14 cellular contexts compared by ENCODE assay signal in the genomic region with DNA sequence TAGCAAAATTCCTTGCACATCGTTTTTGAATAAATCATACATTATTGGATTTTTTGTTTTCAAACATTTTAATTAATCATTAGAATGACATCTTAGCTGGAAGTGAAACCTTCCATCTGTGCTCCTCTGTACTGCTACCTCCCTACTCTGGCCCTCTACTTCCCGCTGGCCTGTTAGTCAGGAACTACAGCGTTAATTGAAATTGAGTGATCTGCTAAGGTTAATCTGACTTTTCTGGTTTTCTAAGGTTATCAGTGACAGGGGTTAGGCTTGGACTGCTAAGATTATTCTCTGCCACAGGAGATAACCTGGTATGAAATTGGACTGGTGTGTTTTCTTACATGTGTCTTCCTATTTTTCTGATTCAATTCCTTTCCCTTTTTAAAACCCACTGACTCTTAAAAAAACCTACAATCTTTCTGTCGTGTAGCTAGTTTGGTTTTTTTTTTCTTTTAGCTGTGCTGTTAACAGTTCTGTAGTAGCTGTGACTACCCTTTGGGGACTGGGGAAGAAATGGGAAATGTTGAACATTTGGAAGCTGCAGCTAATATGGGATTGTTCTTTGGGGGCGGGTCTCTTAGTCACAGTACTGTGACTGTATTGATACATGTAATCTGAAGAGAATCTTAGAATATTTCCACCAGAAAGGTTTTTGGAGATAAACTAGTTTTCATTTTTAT. TPM values are rescaled to one million over a fixed set of nuclear protein-coding genes. Genes with fewer than 3 reads are reported as not detected.
DNase-seq lines count a peak whose midpoint lies in the region; ATAC-seq and TF ChIP-seq lines count a peak whose summit lies in the region.
"Had no signal": no experiment of that assay in that cellular context is flagged by ENCODE, and none has a peak within 500 bp of the region (broad histone marks: within the 10 kb centered on the region; RNA-seq: fewer than 3 reads in every experiment).

No MANE protein-coding gene starts in this region.

- POLR2A ChIA-PET in OCI-LY7 (lab: Charles Lee) = interaction anchor here (0.7 to 1.3 kb wide), 4 partner anchors 13 to 55 kb away, joined by 3 to 8 read pairs (median 3); no protein-coding TSS in a partner anchor

- no peaks in the 10 kb centered on the region for H3K9me3 Mint-ChIP-seq in T-helper 1 cell treated with Interleukin-12 subunit alpha and Interleukin-12 subunit beta and Interleukin-4 antibody, amounts not matched to agents 30 μg/mL and 1 μg/mL, for 36 hours
- H3K9me3 Mint-ChIP-seq in neural crest cell = no peaks in the 10 kb centered on the region
- H3K9me3 Mint-ChIP-seq: neural progenitor cell had no signal

- no peaks in the 10 kb centered on the region for H3K9me2 ChIP-seq in OCI-LY7 (ENCODE audit: insufficient read depth, low read length)

- CTCF ChIA-PET in OCI-LY7 (lab: Charles Lee; ENCODE audit: unreplicated experiment) = no interaction called here

- peaks cover 35% of the 10 kb centered on the region for H3K4me1 ChIP-seq in OCI-LY7 (ENCODE audit: insufficient read depth, low read length, poor library complexity, severe bottlenecking)
- peaks cover 40% of the 10 kb centered on the region for H3K4me1 ChIP-seq in body of pancreas
- H3K4me1 ChIP-seq: breast epithelium had no signal

- H3K27me3 Mint-ChIP-seq in T-helper 1 cell treated with Interleukin-12 subunit alpha and Interleukin-12 subunit beta and Interleukin-4 antibody, amounts not matched to agents 30 μg/mL and 1 μg/mL, for 36 hours (ENCODE audit: low read depth) = no peaks in the 10 kb centered on the region
- no peaks in the 10 kb centered on the region for H3K27me3 Mint-ChIP-seq in neural crest cell (ENCODE audit: low read depth)

- no peaks in the 10 kb centered on the region for H3K27me3 ChIP-seq in body of pancreas
- H3K27me3 ChIP-seq: breast epithelium, heart right ventricle, neural progenitor cell had no signal

- TF ChIP-seq POLR2A in body of pancreas (IDR thresholded peaks at IDR 0.05) = no peak

- no TSS peak for BruUV-seq in OCI-LY7 (replicated peaks; lab: Mats Ljungman, UMichigan)

- H2AFZ ChIP-seq in OCI-LY7 (ENCODE audit: low read length) = no peak overlapping the region
- H2AFZ ChIP-seq: neural progenitor cell had no signal

- intact Hi-C loops in OCI-LY7 (cut with micrococcal nuclease; ENCODE audit: unreplicated experiment) = no loop called here
- intact Hi-C loops in body of pancreas (cut with DNase I) = no loop called here

- peaks cover 57% of the 10 kb centered on the region for H4K20me1 ChIP-seq in OCI-LY7 (ENCODE audit: insufficient read depth, low read length)

- peak overlapping the region; percentile 58 for H3K4me3 Mint-ChIP-seq in T-helper 1 cell treated with Interleukin-12 subunit alpha and Interleukin-12 subunit beta and Interleukin-4 antibody, amounts not matched to agents 30 μg/mL and 1 μg/mL, for 36 hours
- peak overlapping the region; percentile 60 for H3K4me3 Mint-ChIP-seq in neural crest cell
- H3K4me3 Mint-ChIP-seq: neural progenitor cell had no signal

- H3K36me3 Mint-ChIP-seq in T-helper 1 cell treated with Interleukin-12 subunit alpha and Interleukin-12 subunit beta and Interleukin-4 antibody, amounts not matched to agents 30 μg/mL and 1 μg/mL, for 36 hours (ENCODE audit: low read depth) = peaks cover 40% of the 10 kb centered on the region
- peaks cover 2% of the 10 kb centered on the region for H3K36me3 Mint-ChIP-seq in neural crest cell (ENCODE audit: low read depth)

- H3K27ac ChIP-seq in OCI-LY7 (ENCODE audit: low read depth, low read length, poor library complexity, severe bottlenecking) (no peak overlapping the region), body of pancreas (peak overlapping the region in 3 of 4 donors; percentile 23 to 35 (median 28))
- H3K27ac ChIP-seq: breast epithelium, heart right ventricle, neural progenitor cell had no signal

- H3K27ac Mint-ChIP-seq in T-helper 1 cell treated with Interleukin-12 subunit alpha and Interleukin-12 subunit beta and Interleukin-4 antibody, amounts not matched to agents 30 μg/mL and 1 μg/mL, for 36 hours = peak overlapping the region; percentile 43
- no peak overlapping the region for H3K27ac Mint-ChIP-seq in neural crest cell (ENCODE audit: unreplicated experiment)
- H3K27ac Mint-ChIP-seq: neural progenitor cell had no signal

- DNase-seq in T-helper 1 cell (no peak), OCI-LY7 (ENCODE audit: low spot score) (no peak), body of pancreas (no peak), neural crest cell (ENCODE audit: low read depth, low spot score) (no peak), T-helper 9 cell (no peak), D341Med (ENCODE audit: low spot score) (no peak)
- DNase-seq: heart right ventricle, NCI-H1092 treated with DMSO at 0.1 percent for 48 hours, NCI-H446 treated with DMSO at 0.1 percent for 48 hours had no signal

- no peak for TF ChIP-seq CTCF in OCI-LY7 (conservative IDR thresholded peaks at IDR 0.05; ENCODE audit: low read length)
- no peak for TF ChIP-seq CTCF in body of pancreas (IDR thresholded peaks at IDR 0.05)
- TF ChIP-seq CTCF in neural crest cell (conservative IDR thresholded peaks at IDR 0.05) = no peak

- peaks cover 67% of the 10 kb centered on the region for H3K36me3 ChIP-seq in OCI-LY7 (ENCODE audit: insufficient read depth, low read length)
- no peaks in the 10 kb centered on the region for H3K36me3 ChIP-seq in body of pancreas (replicated peaks in 1 of 2; ENCODE audit: insufficient read depth in 1 of 2, low read depth in 2 of 2)
- H3K36me3 ChIP-seq: breast epithelium, heart right ventricle, neural progenitor cell had no signal

- H3K79me2 ChIP-seq in OCI-LY7 (ENCODE audit: insufficient read depth, low read depth, low read length) = peaks cover 93% of the 10 kb centered on the region

- ATAC-seq in body of pancreas = no peak
- ATAC-seq in HG02852 (IDR thresholded peaks at IDR 0.05; ENCODE audit: unreplicated experiment) = no peak
- ATAC-seq: heart right ventricle, left lobe of liver had no signal

- H3K4me2 ChIP-seq in OCI-LY7 (ENCODE audit: low read length) = peak overlapping the region; percentile 27
- H3K4me2 ChIP-seq: neural progenitor cell had no signal

- H3K4me1 Mint-ChIP-seq in T-helper 1 cell treated with Interleukin-12 subunit alpha and Interleukin-12 subunit beta and Interleukin-4 antibody, amounts not matched to agents 30 μg/mL and 1 μg/mL, for 36 hours (ENCODE audit: low read depth) = peaks cover 69% of the 10 kb centered on the region
- H3K4me1 Mint-ChIP-seq in neural crest cell = peaks cover 50% of the 10 kb centered on the region

- H3K4me3 ChIP-seq in OCI-LY7 (ENCODE audit: low read depth, low read length, poor library complexity, severe bottlenecking) (no peak overlapping the region), body of pancreas (no peak overlapping the region)
- H3K4me3 ChIP-seq: breast epithelium, heart right ventricle, neural progenitor cell had no signal

- WGBS in body of pancreas, 2 donors = 41 to 47% methylated on average over 5 of the region's 5 CpGs

- H3K9me3 ChIP-seq in OCI-LY7 (ENCODE audit: low read length) = no peaks in the 10 kb centered on the region
- H3K9me3 ChIP-seq in body of pancreas = no peaks in the 10 kb centered on the region
- H3K9me3 ChIP-seq: breast epithelium, heart right ventricle had no signal

RNA-seq across cellular contexts. Expression of a gene that starts 4.6 kb away (rescaled TPM):
- total RNA-seq in OCI-LY7 (2014; rRNA removed; shearing (Covaris generic)) = 50.3 and 56.9 TPM in 2 replicates
- total RNA-seq in OCI-LY7 (2022) = 90.7 and 112 TPM in 2 replicates
- 10 to 100 TPM; 16.2 to 19.7 TPM for total RNA-seq in body of pancreas
- 96.2 and 101 TPM in 2 replicates for total RNA-seq in neural crest cell
